2 cellular contexts compared by ENCODE assay signal in the genomic region with DNA sequence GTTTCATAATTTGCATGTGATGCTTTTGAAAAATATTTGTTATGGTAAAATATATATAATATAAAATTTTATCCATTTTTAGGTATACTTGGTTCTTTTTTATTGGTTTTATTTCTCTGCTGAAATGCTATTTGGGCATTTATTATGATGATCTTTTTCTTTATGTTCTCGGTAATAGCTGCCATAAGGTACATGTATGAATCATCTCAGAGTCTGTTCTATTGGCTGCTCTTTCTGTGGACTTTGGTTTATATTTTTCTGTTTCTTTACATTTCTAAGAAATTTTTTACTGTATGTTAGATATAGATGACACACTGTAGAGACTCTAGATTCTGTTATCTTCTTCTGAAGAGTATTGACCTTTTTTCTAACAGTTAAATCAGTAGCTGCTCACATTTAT.
A peak's percentile ranks its signal among the peaks of the same experiment; 100 is the strongest.
TF ChIP-seq lines count a peak whose summit lies in the region.

No MANE protein-coding gene starts in this region.

TF ChIP-seq in SK-N-SH treated with all-trans-retinoic acid at 6 μM for 48 hours, 23 proteins besides CTCF, POLR2A, EP300 and RAD21 (continued from another document):
- TF ChIP-seq ZNF8 (CRISPR knock-in tag; IDR thresholded peaks at IDR 0.05) (peak; percentile 78), CSDC2 (CRISPR knock-in tag; IDR thresholded peaks at IDR 0.05) (no peak), ZFP30 (CRISPR knock-in tag; IDR thresholded peaks at IDR 0.05) (no peak)

TF ChIP-seq in SK-N-SH, 30 proteins besides CTCF, POLR2A, EP300 and RAD21:
- no peak for TF ChIP-seq REST (IDR thresholded peaks at IDR 0.05; ENCODE audit: low read depth, low read length)
- TF ChIP-seq RCOR1 (IDR thresholded peaks at IDR 0.05; ENCODE audit: low read length), result no peak
- no peak for TF ChIP-seq NFIC (IDR thresholded peaks at IDR 0.05; ENCODE audit: borderline replicate concordance)
- TF ChIP-seq FOSL2 (IDR thresholded peaks at IDR 0.05; ENCODE audit: borderline replicate concordance, low read depth), result no peak
- no peak for TF ChIP-seq ZBTB33 (IDR thresholded peaks at IDR 0.05; ENCODE audit: borderline replicate concordance, low read depth)
